Comparison of ENCODE assay signal across 9 cellular contexts in the genomic region with DNA sequence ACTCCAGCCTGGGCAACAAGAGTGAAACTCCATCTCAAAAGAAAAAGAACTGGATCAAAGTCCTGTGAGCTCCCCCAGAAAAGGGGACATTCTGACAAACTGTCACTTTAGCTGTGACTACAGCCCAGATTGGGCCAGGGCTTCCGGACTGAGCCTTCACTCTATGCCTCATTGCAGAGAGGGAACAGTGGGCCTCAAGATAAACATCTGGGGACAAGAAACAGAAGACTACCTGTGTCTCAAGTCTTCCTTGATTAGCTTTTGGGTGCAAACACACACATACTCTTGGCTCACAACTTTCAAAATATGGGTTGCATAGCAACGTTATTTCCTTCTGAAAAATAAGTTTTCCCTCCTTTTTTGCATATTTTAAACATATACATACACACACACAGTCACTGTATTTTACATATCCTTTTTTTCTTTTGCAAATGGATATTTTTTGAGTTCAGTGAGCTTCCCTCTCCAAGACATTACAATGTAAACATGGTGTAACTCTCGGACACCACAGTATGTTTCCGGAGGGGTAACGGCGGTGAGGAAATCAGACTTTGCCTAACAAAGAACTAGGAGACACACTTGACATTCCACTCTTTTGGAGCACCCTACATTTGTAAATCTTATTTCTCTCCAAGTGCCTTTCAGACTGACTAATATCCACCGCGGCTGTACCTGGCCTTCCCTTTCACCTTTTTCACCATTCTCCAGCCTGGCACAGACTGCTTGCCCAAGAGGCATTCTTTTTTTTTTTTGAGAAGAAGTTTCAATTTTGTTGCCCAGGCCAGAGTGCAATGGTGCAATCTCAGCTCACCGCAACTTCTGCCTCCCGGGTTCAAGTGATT. TPM values are rescaled to one million over a fixed set of nuclear protein-coding genes. Genes with fewer than 3 reads are reported as not detected.
DNase-seq lines count a peak whose midpoint lies in the region; ATAC-seq and TF ChIP-seq lines count a peak whose summit lies in the region.
"Had no signal": no experiment of that assay in that cellular context is flagged by ENCODE, and none has a peak within 500 bp of the region (broad histone marks: within the 10 kb centered on the region; RNA-seq: fewer than 3 reads in every experiment).

No MANE protein-coding gene starts in this region.

- no peaks in the 10 kb centered on the region for H3K27me3 Mint-ChIP-seq in activated naive CD4-positive, alpha-beta T cell treated with anti-CD3 and anti-CD28 coated beads, Interleukin-2, amount 50 U/mL, for 24 hours

- no peaks in the 10 kb centered on the region for H3K9me3 Mint-ChIP-seq in activated naive CD4-positive, alpha-beta T cell treated with anti-CD3 and anti-CD28 coated beads, Interleukin-2, amount 50 U/mL, for 24 hours

- intact Hi-C loops in transverse colon (cut with DNase I; ENCODE audit: low total_unique reads), result loop anchor here (10.0 kb wide), 1 partner anchor 632 kb away; a partner anchor contains a TSS

- no peak for TF ChIP-seq POLR2A in transverse colon (IDR thresholded peaks at IDR 0.05)

- DNase-seq in activated naive CD4-positive, alpha-beta T cell (lab: John Stamatoyannopoulos, UW), result no peak
- DNase-seq in transverse colon, result no peak
- no peak for DNase-seq in NCI-H187 (lab: John Stamatoyannopoulos, UW)
- DNase-seq in NCI-H748 (lab: John Stamatoyannopoulos, UW; ENCODE audit: unreplicated experiment), result no peak

- no peaks in the 10 kb centered on the region for H3K9me3 ChIP-seq in transverse colon

- H3K4me3 ChIP-seq in WI38 (ENCODE audit: low read depth, low read length) (peak overlapping the region; percentile 85), iPS-11a (ENCODE audit: low read depth, low read length) (peak overlapping the region; percentile 4), transverse colon (no peak overlapping the region)
- H3K4me3 ChIP-seq: SK-N-MC had no signal

- H3K4me1 ChIP-seq in transverse colon, result peaks cover 17 to 75% (median 56%) of the 10 kb centered on the region in 4 donors

- peak overlapping the region; percentile 60 for H3K4me3 Mint-ChIP-seq in activated naive CD4-positive, alpha-beta T cell treated with anti-CD3 and anti-CD28 coated beads, Interleukin-2, amount 50 U/mL, for 24 hours

- peaks cover 61% of the 10 kb centered on the region for H3K4me1 Mint-ChIP-seq in activated naive CD4-positive, alpha-beta T cell treated with anti-CD3 and anti-CD28 coated beads, Interleukin-2, amount 50 U/mL, for 24 hours

- TF ChIP-seq CTCF in WI38 (IDR thresholded peaks at IDR 0.05; ENCODE audit: low read depth, low read length) (no peak), transverse colon (IDR thresholded peaks at IDR 0.05) (no peak)

- H3K36me3 ChIP-seq in transverse colon, result no peaks in the 10 kb centered on the region

- no peaks in the 10 kb centered on the region for H3K27me3 ChIP-seq in transverse colon

- peak overlapping the region; percentile 30 to 38 (median 37) for H3K27ac ChIP-seq in transverse colon
- H3K27ac ChIP-seq: SK-N-MC had no signal

- TF ChIP-seq EP300 in transverse colon (IDR thresholded peaks at IDR 0.05; ENCODE audit: low read depth), result no peak

- peaks cover 4% of the 10 kb centered on the region for H3K36me3 Mint-ChIP-seq in activated naive CD4-positive, alpha-beta T cell treated with anti-CD3 and anti-CD28 coated beads, Interleukin-2, amount 50 U/mL, for 24 hours

- no peak for ATAC-seq in GM18498 (IDR thresholded peaks at IDR 0.05; ENCODE audit: unreplicated experiment)

- H3K27ac Mint-ChIP-seq in activated naive CD4-positive, alpha-beta T cell treated with anti-CD3 and anti-CD28 coated beads, Interleukin-2, amount 50 U/mL, for 24 hours, result no peak overlapping the region

- WGBS in transverse colon (ENCODE audit: low coverage in 1 of 2), 2 donors, result 41 to 48% methylated on average over 9 to 10 of the region's 10 CpGs

- in situ Hi-C loops in transverse colon (cut with MboI; ENCODE audit: low pct_ligation_motif_present in 1 of 4, low pct_unique_long_range_greater_than_20kb in 1 of 4, low sequenced_read_pairs in 3 of 4), result no loop called here

RNA-seq across cellular contexts. Expression of a gene that starts 3.5 kb away (rescaled TPM):
- 100 to 1,000 TPM in 3 of 4 donors, 10 to 100 TPM in 1; 97.3 to 338 (median 167) TPM for total RNA-seq in transverse colon

Comparison
In these comparisons a context has a peak if more than half of its experiments do, and no peak if none do; other contexts are left out.
1. H3K4me3 ChIP-seq: peak in WI38 (single experiment) and iPS-11a (single experiment); none in transverse colon (0 of 4).